In genomic region chr10:47552719-47553118, GRCh38 we compare ENCODE assay signal across 8 cellular contexts. TPM values are rescaled to one million over a fixed set of nuclear protein-coding genes. Genes with fewer than 3 reads are reported as not detected.
A peak's percentile ranks its signal among the peaks of the same experiment; 100 is the strongest.
DNase-seq lines count a peak whose midpoint lies in the region; ATAC-seq and TF ChIP-seq lines count a peak whose summit lies in the region.
"Not testable (repeated sequence)": the region's sequence is repeated elsewhere in the genome, so short reads cannot be mapped to it uniquely, and the experiment has no call there.

No MANE protein-coding gene starts in this region.

- H2BK5ac ChIP-seq in mesendoderm (ENCODE audit: low read length), result not testable (repeated sequence)

- H4K20me1 ChIP-seq in BLaER1 treated with 17β-estradiol and CSF1 and Interleukin-3, amounts not matched to agents 10 nM and 100 nM; OCI-LY7 (ENCODE audit: insufficient read depth, low read length): not testable (repeated sequence)

- H4K5ac ChIP-seq in mesendoderm (ENCODE audit: low read length), result not testable (repeated sequence)

- H3K4me1 ChIP-seq in BLaER1 treated with 17β-estradiol and CSF1 and Interleukin-3, amounts not matched to agents 10 nM and 100 nM; OCI-LY7 (ENCODE audit: insufficient read depth, low read length, poor library complexity, severe bottlenecking); mesendoderm (ENCODE audit: control insufficient read depth, low read depth, low read length): not testable (repeated sequence)

- peak overlapping the region; percentile 77 to 88 (median 85) for H3K27ac ChIP-seq in BLaER1 treated with 17β-estradiol and CSF1 and Interleukin-3, amounts not matched to agents 10 nM and 100 nM
- peak overlapping the region; percentile 56 for H3K27ac ChIP-seq in OCI-LY7 (ENCODE audit: low read depth, low read length, poor library complexity, severe bottlenecking)
- not testable (repeated sequence) for H3K27ac ChIP-seq in mesendoderm (ENCODE audit: low read depth, low read length)

- not testable (repeated sequence) for H4K8ac ChIP-seq in mesendoderm (ENCODE audit: low read depth, low read length)

- not testable (repeated sequence) for H3K79me1 ChIP-seq in mesendoderm (ENCODE audit: low read length)

- not testable (repeated sequence) for H3K4ac ChIP-seq in mesendoderm (ENCODE audit: low read depth, low read length)

- H3K9me2 ChIP-seq in OCI-LY7 (ENCODE audit: insufficient read depth, low read length), result not testable (repeated sequence)

- not testable (repeated sequence) for H3K9me3 ChIP-seq in BLaER1 treated with 17β-estradiol and CSF1 and Interleukin-3, amounts not matched to agents 10 nM and 100 nM (replicated peaks in 1 of 11); OCI-LY7 (ENCODE audit: low read length)

- H3K36me3 ChIP-seq in BLaER1 treated with 17β-estradiol and CSF1 and Interleukin-3, amounts not matched to agents 10 nM and 100 nM; OCI-LY7 (ENCODE audit: insufficient read depth, low read length); mesendoderm (ENCODE audit: control insufficient read depth, insufficient read depth, low read length): not testable (repeated sequence)

- no CpG with 5 or more reads among the region's 7 CpGs for WGBS in mesendoderm (ENCODE audit: extremely low coverage, insufficient coverage, low lambda C conversion rate)

- H3K18ac ChIP-seq in mesendoderm (ENCODE audit: low read length), result not testable (repeated sequence)

- H3K9me3 Mint-ChIP-seq in activated T-helper 1 cell treated with anti-CD3 and anti-CD28 coated beads, Interleukin-12 subunit alpha, Interleukin-12 subunit beta, Interleukin-2, Interleukin-4 antibody, amounts not matched to agents 30 ng/mL and 10 ng/mL and 1 ng/mL, durations not matched to agents 14 hours and 24 hours and 36 hours, result not testable (repeated sequence)

- H3K4me2 ChIP-seq in BLaER1 treated with 17β-estradiol and CSF1 and Interleukin-3, amounts not matched to agents 10 nM and 100 nM, result peak overlapping the region; percentile 49 to 68 (median 58)
- H3K4me2 ChIP-seq in OCI-LY7 (ENCODE audit: low read length) (peak overlapping the region; percentile 52), mesendoderm (ENCODE audit: low read length) (peak overlapping the region; percentile 46)

- not testable (repeated sequence) for H3K27me3 Mint-ChIP-seq in activated T-helper 1 cell treated with anti-CD3 and anti-CD28 coated beads, Interleukin-12 subunit alpha, Interleukin-12 subunit beta, Interleukin-2, Interleukin-4 antibody, amounts not matched to agents 30 ng/mL and 10 ng/mL and 1 ng/mL, durations not matched to agents 14 hours and 24 hours and 36 hours (ENCODE audit: insufficient read depth)

- H3K27ac Mint-ChIP-seq in activated T-helper 1 cell treated with anti-CD3 and anti-CD28 coated beads, Interleukin-12 subunit alpha, Interleukin-12 subunit beta, Interleukin-2, Interleukin-4 antibody, amounts not matched to agents 30 ng/mL and 10 ng/mL and 1 ng/mL, durations not matched to agents 14 hours and 24 hours and 36 hours, result peak overlapping the region; percentile 97

- H2BK15ac ChIP-seq in mesendoderm (replicated peaks; ENCODE audit: low read depth), result not testable (repeated sequence)

- peak overlapping the region; percentile 70 for H3K56ac ChIP-seq in mesendoderm (ENCODE audit: low read length)

- DNase-seq in OCI-LY7 (ENCODE audit: low spot score) (peak; percentile 56), mesendoderm (peak; percentile 13)
- DNase-seq in activated T-helper 1 cell treated with anti-CD3 and anti-CD28 coated beads, Interleukin-12 subunit alpha, Interleukin-12 subunit beta, Interleukin-2, Interleukin-4 antibody, amounts not matched to agents 30 ng/mL and 10 ng/mL and 1 ng/mL, durations not matched to agents 14 hours and 24 hours and 36 hours (ENCODE audit: low spot score), result peak; percentile 17
- peak; percentile 16 for DNase-seq in stimulated activated CD4-positive, alpha-beta T cell treated with anti-CD3 and anti-CD28 coated beads, Interleukin-4, amount 100 ng/mL, for 1 hour

- H2BK120ac ChIP-seq in mesendoderm (ENCODE audit: low read depth, low read length), result not testable (repeated sequence)

- H3K4me3 ChIP-seq in BLaER1 treated with 17β-estradiol and CSF1 and Interleukin-3, amounts not matched to agents 10 nM and 100 nM, result peak overlapping the region; percentile 69 to 79 (median 74)
- peak overlapping the region; percentile 75 for H3K4me3 ChIP-seq in OCI-LY7 (ENCODE audit: low read depth, low read length, poor library complexity, severe bottlenecking)
- H3K4me3 ChIP-seq in mesendoderm (ENCODE audit: low read length), result peak overlapping the region; percentile 25

- intact Hi-C loops in OCI-LY7 (cut with micrococcal nuclease; ENCODE audit: unreplicated experiment); activated T-helper 1 cell treated with anti-CD3 and anti-CD28 coated beads, Interleukin-12 subunit alpha, Interleukin-12 subunit beta, Interleukin-2, Interleukin-4 antibody, amounts not matched to agents 30 ng/mL and 10 ng/mL and 1 ng/mL, durations not matched to agents 14 hours and 24 hours and 36 hours (cut with micrococcal nuclease): not testable (repeated sequence)

- peak overlapping the region; percentile 100 for H3K4me3 Mint-ChIP-seq in activated T-helper 1 cell treated with anti-CD3 and anti-CD28 coated beads, Interleukin-12 subunit alpha, Interleukin-12 subunit beta, Interleukin-2, Interleukin-4 antibody, amounts not matched to agents 30 ng/mL and 10 ng/mL and 1 ng/mL, durations not matched to agents 14 hours and 24 hours and 36 hours

- not testable (repeated sequence) for TF ChIP-seq CTCF in OCI-LY7 (conservative IDR thresholded peaks at IDR 0.05; ENCODE audit: low read length)

- TSS peak; percentile 81 for BruUV-seq in OCI-LY7 (replicated peaks; lab: Mats Ljungman, UMichigan)

- not testable (repeated sequence) for H3K36me3 Mint-ChIP-seq in activated T-helper 1 cell treated with anti-CD3 and anti-CD28 coated beads, Interleukin-12 subunit alpha, Interleukin-12 subunit beta, Interleukin-2, Interleukin-4 antibody, amounts not matched to agents 30 ng/mL and 10 ng/mL and 1 ng/mL, durations not matched to agents 14 hours and 24 hours and 36 hours (ENCODE audit: low read depth)

- ATAC-seq in GM19438 (IDR thresholded peaks at IDR 0.05; ENCODE audit: low read depth, unreplicated experiment), result peak; percentile 53
- ATAC-seq in HG03442 (IDR thresholded peaks at IDR 0.05; ENCODE audit: unreplicated experiment), result peak; percentile 60
- peak; percentile 84 for ATAC-seq in esophagus mucosa

- CTCF ChIA-PET in OCI-LY7 (lab: Charles Lee; ENCODE audit: unreplicated experiment), result not testable (repeated sequence)

- H3K4me1 Mint-ChIP-seq in activated T-helper 1 cell treated with anti-CD3 and anti-CD28 coated beads, Interleukin-12 subunit alpha, Interleukin-12 subunit beta, Interleukin-2, Interleukin-4 antibody, amounts not matched to agents 30 ng/mL and 10 ng/mL and 1 ng/mL, durations not matched to agents 14 hours and 24 hours and 36 hours (ENCODE audit: low read depth), result not testable (repeated sequence)

- H3K27me3 ChIP-seq in BLaER1 treated with 17β-estradiol and CSF1 and Interleukin-3, amounts not matched to agents 10 nM and 100 nM; mesendoderm (ENCODE audit: insufficient read depth, low read length, poor library complexity): not testable (repeated sequence)

- not testable (repeated sequence) for H3K79me2 ChIP-seq in OCI-LY7 (ENCODE audit: insufficient read depth, low read depth, low read length); mesendoderm (ENCODE audit: control insufficient read depth, insufficient read depth, low read length)

- peak overlapping the region; percentile 89 for H2AFZ ChIP-seq in OCI-LY7 (ENCODE audit: low read length)

- H3K9ac ChIP-seq in BLaER1 treated with 17β-estradiol and CSF1 and Interleukin-3, amounts not matched to agents 10 nM and 100 nM, result peak overlapping the region; percentile 81 to 89 (median 86)
- peak overlapping the region; percentile 55 for H3K9ac ChIP-seq in mesendoderm (ENCODE audit: low read length)

- H3K23ac ChIP-seq in mesendoderm (ENCODE audit: low read length), result not testable (repeated sequence)

- POLR2A ChIA-PET in OCI-LY7 (lab: Charles Lee), result not testable (repeated sequence)

- H2AK5ac ChIP-seq in mesendoderm (ENCODE audit: low read length), result not testable (repeated sequence)

RNA-seq across cellular contexts. Expression of gene AGAP9, which starts 29.3 kb away (rescaled TPM):
- 4.8 and 7.4 TPM in 2 replicates for total RNA-seq in OCI-LY7 (2014; rRNA removed; shearing (Covaris generic))
- total RNA-seq in OCI-LY7 (2022), result 7.6 and 8.0 TPM in 2 replicates
- 9.2 and 9.5 TPM in 2 replicates for total RNA-seq in activated T-helper 1 cell treated with anti-CD3 and anti-CD28 coated beads, Interleukin-12 subunit alpha, Interleukin-12 subunit beta, Interleukin-2, Interleukin-4 antibody, amounts not matched to agents 30 ng/mL and 10 ng/mL and 1 ng/mL, durations not matched to agents 14 hours and 24 hours and 36 hours
- 3.0 TPM for total RNA-seq in esophagus mucosa
- polyA plus RNA-seq in mesendoderm (2013, experiment 1 of 2), result 4.4 TPM
- 4.0 TPM for polyA plus RNA-seq in mesendoderm (2013, experiment 2 of 2)

Comparison
In these comparisons a context has a peak if more than half of its experiments do, and no peak if none do; other contexts are left out.
1. H3K4me3 ChIP-seq: peak in every context shown above with its lines; median percentile 75 in OCI-LY7; 74 in BLaER1 treated with 17β-estradiol and CSF1 and Interleukin-3, amounts not matched to agents 10 nM and 100 nM; 25 in mesendoderm.